ENCODE assay signal across 8 cellular contexts in the genomic region with DNA sequence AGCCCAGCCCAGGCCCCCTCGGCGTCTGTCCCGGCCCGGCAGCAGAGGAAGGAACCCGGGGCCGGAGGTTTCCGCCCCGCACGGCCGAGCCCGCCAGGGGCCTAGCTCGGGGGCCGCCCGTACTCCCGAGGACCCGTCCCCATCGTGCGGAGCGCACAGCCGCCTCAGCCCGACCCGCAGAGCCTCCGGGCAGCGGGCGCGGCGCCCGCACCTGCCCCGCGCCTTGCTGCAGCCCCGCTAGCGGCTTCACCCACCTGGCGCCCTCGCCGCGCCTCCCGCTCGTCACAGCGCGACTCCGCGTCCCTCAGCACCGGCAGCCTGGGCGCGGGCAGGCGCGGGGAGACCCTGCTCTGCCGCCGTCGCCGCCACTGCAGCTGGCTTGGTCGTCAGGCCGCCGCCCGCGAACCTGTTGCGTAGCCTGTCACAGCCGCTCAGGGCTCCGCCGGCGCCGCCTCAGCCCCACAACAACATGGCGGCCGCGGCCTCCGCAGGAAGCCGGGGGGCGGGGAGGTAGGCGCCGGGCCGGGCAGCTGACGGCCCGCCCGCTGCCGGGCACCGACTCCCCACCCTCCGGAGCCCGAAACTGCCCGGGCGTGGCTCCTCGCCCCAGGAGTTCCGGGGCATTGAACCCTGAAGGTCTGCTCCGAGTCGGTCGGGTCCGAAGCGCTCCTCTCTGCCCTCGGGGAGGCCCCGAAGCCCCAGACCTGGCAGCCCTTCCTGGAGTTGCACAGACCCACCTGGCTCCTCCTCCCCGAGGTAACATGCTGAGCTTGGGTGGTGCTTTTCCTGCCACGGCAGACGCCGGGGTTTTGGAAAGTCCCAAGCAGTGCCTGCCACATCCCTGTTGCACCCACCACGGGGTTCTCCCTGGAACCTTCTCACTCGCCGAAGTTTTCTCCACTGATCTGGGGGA.
DNase-seq lines count a peak whose midpoint lies in the region; ATAC-seq and TF ChIP-seq lines count a peak whose summit lies in the region.

Gene ITSN2, minus strand, starts transcription at position 487 of the 913 bp plus-strand sequence. CDS start 32,454 bp downstream, outside the sequence.

- no peaks in the 10 kb centered on the region for H3K36me3 ChIP-seq in iPS-20b (ENCODE audit: insufficient read depth, low read depth, low read length)

- TF ChIP-seq CTCF in VCaP (conservative IDR thresholded peaks at IDR 0.05) = no peak

- peak; percentile 80 for ATAC-seq in HG02943 (IDR thresholded peaks at IDR 0.05; ENCODE audit: low read depth, unreplicated experiment)

- H3K4me1 ChIP-seq in iPS-20b (ENCODE audit: insufficient read depth, low read length) = peaks cover 9% of the 10 kb centered on the region

- H3K27me3 ChIP-seq in iPS-20b (ENCODE audit: insufficient read depth, low read length) = peaks cover 37% of the 10 kb centered on the region

- in situ Hi-C loops in T47D (cut with HindIII; ENCODE audit: low pct_unique_long_range_greater_than_20kb, low sequenced_read_pairs) = no loop called here

- H3K9me3 ChIP-seq in iPS-20b (ENCODE audit: insufficient read depth, low read depth, low read length) = no peaks in the 10 kb centered on the region

- H3K27ac ChIP-seq in VCaP = peak within 1 kb of the TSS; percentile 96
- no peak within 1 kb of the TSS for H3K27ac ChIP-seq in iPS-20b (ENCODE audit: low read length)
- peak within 1 kb of the TSS; percentile 89 to 100 (median 97) for H3K27ac ChIP-seq in skin epidermis

- DNase-seq in SIG-M5 treated with dmso at 0.1 percent for 504 hours (lab: John Stamatoyannopoulos, UW; ENCODE audit: unreplicated experiment) = peak; percentile 72
- DNase-seq in SIG-M5 (lab: John Stamatoyannopoulos, UW) = no peak
- DNase-seq in NCI-H2107 (lab: John Stamatoyannopoulos, UW) = peak; percentile 56
- peak; percentile 55 to 63 for DNase-seq in T47D (ENCODE audit: low read depth in 1 of 2, low spot score in 1 of 2)

- H3K4me3 ChIP-seq in iPS-20b (ENCODE audit: low read length) = peak within 1 kb of the TSS; percentile 75
- peak within 1 kb of the TSS; percentile 83 to 100 (median 86) for H3K4me3 ChIP-seq in skin epidermis

- peak within 1 kb of the TSS; percentile 65; the same call in 1 of the 2 replicates for H3K9ac ChIP-seq in iPS-20b (ENCODE audit: low read depth, low read length)
